9 cellular contexts compared by ENCODE assay signal in the genomic region with DNA sequence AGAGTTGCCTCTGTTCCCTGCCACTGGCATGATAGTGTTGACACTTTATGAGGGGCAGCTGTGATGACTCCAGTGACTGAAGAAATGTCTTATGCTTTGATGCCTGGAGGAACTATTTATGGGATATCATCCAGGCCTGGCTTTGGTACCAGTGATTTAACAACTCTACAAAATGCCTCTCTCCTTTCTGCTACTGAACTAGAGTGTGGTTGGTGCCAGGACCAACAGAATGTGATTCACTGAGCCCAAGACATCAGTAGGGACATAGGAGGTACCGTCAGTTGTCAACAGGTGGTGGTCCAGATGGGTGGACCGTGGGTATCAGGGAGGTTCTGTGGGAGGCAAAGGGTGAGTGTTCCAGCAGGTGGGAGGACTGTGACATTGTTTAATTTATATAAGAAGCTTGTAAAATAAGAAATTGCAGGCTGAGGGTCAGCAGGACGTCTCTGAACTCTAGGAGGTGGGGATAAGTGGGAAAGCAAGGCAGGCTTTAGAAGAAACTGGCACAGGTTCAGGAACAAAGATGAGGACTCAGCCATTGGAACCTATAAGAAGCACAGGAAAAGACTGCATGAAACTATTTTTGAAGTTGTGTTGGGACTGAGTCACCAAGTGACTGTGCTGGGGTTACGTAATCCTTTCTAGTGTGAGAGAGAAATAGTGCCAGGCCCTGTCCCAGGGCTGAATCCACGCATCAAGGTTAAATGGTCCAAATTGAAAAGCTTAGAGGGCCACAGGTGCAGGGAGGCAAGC. TPM values are rescaled to one million over a fixed set of nuclear protein-coding genes. Genes with fewer than 3 reads are reported as not detected.
A peak's percentile ranks its signal among the peaks of the same experiment; 100 is the strongest.
DNase-seq lines count a peak whose midpoint lies in the region; ATAC-seq and TF ChIP-seq lines count a peak whose summit lies in the region.
"Had no signal": no experiment of that assay in that cellular context is flagged by ENCODE, and none has a peak within 500 bp of the region (broad histone marks: within the 10 kb centered on the region; RNA-seq: fewer than 3 reads in every experiment).

No MANE protein-coding gene starts in this region.

- TF ChIP-seq EP300 in esophagus muscularis mucosa (IDR thresholded peaks at IDR 0.05) = no peak

- H3K9ac ChIP-seq in adipocyte (ENCODE audit: low read length) = no peak overlapping the region

- peak; percentile 89 to 99 (median 98) for ATAC-seq in heart right ventricle
- ATAC-seq in HG02840 (IDR thresholded peaks at IDR 0.05; ENCODE audit: low FRiP score, unreplicated experiment) = no peak

- H3K4me3 ChIP-seq in adipocyte (ENCODE audit: low read length) (no peak overlapping the region), heart right ventricle (no peak overlapping the region), esophagus muscularis mucosa (no peak overlapping the region)

- H3K36me3 ChIP-seq in adipocyte (ENCODE audit: control insufficient read depth, insufficient read depth, low read length, severe bottlenecking) (no peaks in the 10 kb centered on the region), heart right ventricle (no peaks in the 10 kb centered on the region), esophagus muscularis mucosa (no peaks in the 10 kb centered on the region)

- TF ChIP-seq POLR2A in esophagus muscularis mucosa (IDR thresholded peaks at IDR 0.05; ENCODE audit: low read depth) = no peak

- intact Hi-C loops in heart right ventricle (cut with DNase I) (no loop called here), esophagus muscularis mucosa (cut with DNase I) (no loop called here)

- TF ChIP-seq CTCF in heart right ventricle (IDR thresholded peaks at IDR 0.05) = no peak
- no peak for TF ChIP-seq CTCF in esophagus muscularis mucosa (IDR thresholded peaks at IDR 0.05)

- H3K4me1 ChIP-seq in adipocyte (ENCODE audit: control insufficient read depth, insufficient read depth, low read length) (peaks cover 13% of the 10 kb centered on the region), heart right ventricle (peaks cover 0 to 12% (median 9%) of the 10 kb centered on the region in 9 donors), esophagus muscularis mucosa (peaks cover 0 to 4% (median 0%) of the 10 kb centered on the region in 4 donors)

- H3K27me3 ChIP-seq in adipocyte (replicated peaks; ENCODE audit: control insufficient read depth, insufficient read depth, low read length) (no peaks in the 10 kb centered on the region), heart right ventricle (no peaks in the 10 kb centered on the region), esophagus muscularis mucosa (no peaks in the 10 kb centered on the region)

- H3K9me3 ChIP-seq in adipocyte (ENCODE audit: control insufficient read depth, low read length) (no peaks in the 10 kb centered on the region), heart right ventricle (peaks cover 0 to 15% (median 0%) of the 10 kb centered on the region in 11 donors), esophagus muscularis mucosa (peaks cover 0 to 4% (median 0%) of the 10 kb centered on the region in 4 donors)

- H3K27ac ChIP-seq in heart right ventricle (peak overlapping the region in 9 of 10 donors; percentile 4 to 80 (median 54)), temporal lobe (ENCODE audit: low read depth, low read length) (peak overlapping the region; percentile 25), esophagus muscularis mucosa (replicated peaks in 1 of 4) (no peak overlapping the region)
- H3K27ac ChIP-seq: HL-60 had no signal

- DNase-seq in HT1080 (ENCODE audit: low read depth) = peak; percentile 96
- DNase-seq in adipocyte (ENCODE audit: low read depth) = peak; percentile 91
- peak in 1 of 2 donors; percentile 20 for DNase-seq in heart right ventricle
- no peak for DNase-seq in esophagus muscularis mucosa (ENCODE audit: extremely low spot score)
- DNase-seq in DMS153 treated with DMSO at 0.1 percent for 48 hours (lab: John Stamatoyannopoulos, UW; ENCODE audit: unreplicated experiment) = no peak
- no peak for DNase-seq in activated CD4-positive, alpha-beta T cell treated with anti-CD3 and anti-CD28 coated beads, Interleukin-2, amount 50 U/mL, for 48 hours

- 37 to 53% methylated on average over 5 of the region's 5 CpGs for WGBS in heart right ventricle, 2 donors
- WGBS in esophagus muscularis mucosa = 56% methylated on average over 5 of the region's 5 CpGs

RNA-seq across cellular contexts. Expression of gene SLC7A14, which starts 28.5 kb away (rescaled TPM):
- total RNA-seq in HT1080 (2014; rRNA removed; shearing (Covaris generic)) = not detected in 2 replicates
- polyA plus RNA-seq in HT1080 (2015; cell fraction: cytosol; rRNA removed) = not detected in 2 replicates
- polyA plus RNA-seq in HT1080 (2015; cell fraction: nucleus; rRNA removed) = not detected in 2 replicates
- total RNA-seq in heart right ventricle = not detected
- under 1 TPM in 1 of 2 donors, not detected in 1; under 0.01 TPM for polyA plus RNA-seq in heart right ventricle
- 5.2 TPM for total RNA-seq in temporal lobe
- total RNA-seq in esophagus muscularis mucosa = 1 to 10 TPM in 1 of 4 donors, under 1 TPM in 3; 0.42 to 1.3 (median 0.58) TPM

Comparison
In these comparisons a context has a peak if more than half of its experiments do, and no peak if none do; other contexts are left out.
1. DNase-seq: peak in HT1080 (single experiment) and adipocyte (single experiment); none in esophagus muscularis mucosa (single experiment), DMS153 treated with DMSO at 0.1 percent for 48 hours (single experiment) and activated CD4-positive, alpha-beta T cell treated with anti-CD3 and anti-CD28 coated beads, Interleukin-2, amount 50 U/mL, for 48 hours (0 of 2).
2. H3K27ac ChIP-seq: peak in heart right ventricle (9 of 10) and temporal lobe (single experiment); none in esophagus muscularis mucosa (0 of 4).